8 cellular contexts compared by ENCODE assay signal in genomic region chr16:3282747-3283524, GRCh38. TPM values are rescaled to one million over a fixed set of nuclear protein-coding genes. Genes with fewer than 3 reads are reported as not detected.
DNase-seq lines count a peak whose midpoint lies in the region; ATAC-seq and TF ChIP-seq lines count a peak whose summit lies in the region.

Gene ZNF263, plus strand, starts transcription at chr16:3283491. Its CDS starts 328 bp downstream, at chr16:3283819.

- no peaks in the 10 kb centered on the region for H4K20me1 ChIP-seq in OCI-LY1 (ENCODE audit: insufficient read depth, low read length)

- H3K9me3 ChIP-seq in HUES64 (ENCODE audit: insufficient read depth, low read depth, low read length) = peaks cover 22% of the 10 kb centered on the region
- H3K9me3 ChIP-seq in OCI-LY1 (ENCODE audit: low read length) = peaks cover 10% of the 10 kb centered on the region; the same call in 1 of the 2 replicates

- H3K4me2 ChIP-seq in OCI-LY1 (ENCODE audit: low read length) = peak within 1 kb of the TSS; percentile 73

- H3K27ac ChIP-seq in HUES64 (ENCODE audit: low read depth, low read length) (peak within 1 kb of the TSS; percentile 99), OCI-LY1 (ENCODE audit: low read depth, low read length, poor library complexity, severe bottlenecking) (peak within 1 kb of the TSS; percentile 89)

- peak within 1 kb of the TSS; percentile 97 for H3K27ac Mint-ChIP-seq in endothelial cell (ENCODE audit: unreplicated experiment)
- peak within 1 kb of the TSS; percentile 100 for H3K27ac Mint-ChIP-seq in mesothelial cell of epicardium

- no peaks in the 10 kb centered on the region for H3F3A ChIP-seq in OCI-LY1 (ENCODE audit: insufficient read depth, low read length)

- H3K4me1 ChIP-seq in HUES64 (ENCODE audit: insufficient read depth, low read length) = peaks cover 13% of the 10 kb centered on the region; the same call in 1 of the 2 replicates
- peaks cover 21% of the 10 kb centered on the region for H3K4me1 ChIP-seq in OCI-LY1 (ENCODE audit: insufficient read depth, low read length, severe bottlenecking)

- H3K4me1 Mint-ChIP-seq in endothelial cell (ENCODE audit: unreplicated experiment) = peaks cover 15% of the 10 kb centered on the region
- H3K4me1 Mint-ChIP-seq in mesothelial cell of epicardium = peaks cover 22% of the 10 kb centered on the region

- H3K27me3 ChIP-seq in HUES64 (ENCODE audit: insufficient read depth, low read length) (peaks cover 1% of the 10 kb centered on the region; the same call in 1 of the 2 replicates), OCI-LY1 (ENCODE audit: insufficient read depth, low read length) (no peaks in the 10 kb centered on the region)

- H3K36me3 Mint-ChIP-seq in endothelial cell (ENCODE audit: low read depth, unreplicated experiment) = peaks cover 30% of the 10 kb centered on the region
- peaks cover 36% of the 10 kb centered on the region for H3K36me3 Mint-ChIP-seq in mesothelial cell of epicardium

- H3K9ac ChIP-seq in HUES64 (ENCODE audit: low read depth, low read length) = peak within 1 kb of the TSS; percentile 91
- H3K9ac ChIP-seq in OCI-LY1 (ENCODE audit: low read length) = peak within 1 kb of the TSS; percentile 81

- peaks cover 9% of the 10 kb centered on the region for H3K9me3 Mint-ChIP-seq in endothelial cell (ENCODE audit: unreplicated experiment)
- peaks cover 12% of the 10 kb centered on the region for H3K9me3 Mint-ChIP-seq in mesothelial cell of epicardium

- H2AFZ ChIP-seq in OCI-LY1 (ENCODE audit: low read length) = no peak within 1 kb of the TSS; the same call in 1 of the 2 replicates

- H3K36me3 ChIP-seq in HUES64 (ENCODE audit: insufficient read depth, low read length) (peaks cover 24% of the 10 kb centered on the region), OCI-LY1 (ENCODE audit: insufficient read depth, low read length) (peaks cover 38% of the 10 kb centered on the region)

- H3K27me3 Mint-ChIP-seq in endothelial cell (ENCODE audit: unreplicated experiment) (peaks cover 22% of the 10 kb centered on the region), mesothelial cell of epicardium (ENCODE audit: low read depth) (peaks cover 4% of the 10 kb centered on the region)

- WGBS in HUES64 = under 1% methylated on average over 70 of the region's 70 CpGs

- peak within 1 kb of the TSS; percentile 86 for H3K4me3 ChIP-seq in HUES64 (ENCODE audit: low read length)
- H3K4me3 ChIP-seq in OCI-LY1 (ENCODE audit: low read depth, low read length, poor library complexity, severe bottlenecking) = peak within 1 kb of the TSS; percentile 91

- no peaks in the 10 kb centered on the region for H3K9me2 ChIP-seq in OCI-LY1 (ENCODE audit: low read depth, low read length)

- TF ChIP-seq CTCF in OCI-LY1 (IDR thresholded peaks at IDR 0.05; ENCODE audit: low read length) (no peak), endothelial cell (IDR thresholded peaks at IDR 0.05; ENCODE audit: unreplicated experiment) (no peak), mesothelial cell of epicardium (IDR thresholded peaks at IDR 0.05; ENCODE audit: unreplicated experiment) (no peak)

- peaks cover 29% of the 10 kb centered on the region for H3K79me2 ChIP-seq in OCI-LY1 (ENCODE audit: insufficient read depth, low read length)

- in situ Hi-C loops in Caki2 (cut with HindIII; ENCODE audit: low pct_unique_long_range_greater_than_20kb, low sequenced_read_pairs) = no loop called here

- H3K4me3 Mint-ChIP-seq in endothelial cell (ENCODE audit: unreplicated experiment) (peak within 1 kb of the TSS; percentile 96), mesothelial cell of epicardium (peak within 1 kb of the TSS; percentile 98)

- peak; percentile 84 for ATAC-seq in GM21447 (IDR thresholded peaks at IDR 0.05; ENCODE audit: unreplicated experiment)

- DNase-seq in Caki2 (ENCODE audit: low read depth) = peak; percentile 99
- DNase-seq in activated CD8-positive, alpha-beta memory T cell treated with anti-CD3 and anti-CD28 coated beads, Interleukin-2, amount 50 U/mL, for 4 hours = peak; percentile 91
- DNase-seq in endothelial cell (ENCODE audit: low spot score) = peak; percentile 90
- DNase-seq in mesothelial cell of epicardium (ENCODE audit: low spot score in 2 of 2, unreplicated experiment in 2 of 2) = peak; percentile 86 to 93
- peak; percentile 89 to 91 for DNase-seq in stimulated activated CD8-positive, alpha-beta memory T cell treated with anti-CD3 and anti-CD28 coated beads, Interleukin-15, amount 100 ng/mL, for 48 hours (ENCODE audit: low read depth in 2 of 2)

RNA-seq across cellular contexts. Expression of gene ZNF263, which starts in this region (rescaled TPM):
- 58.5 and 90.0 TPM in 2 replicates for total RNA-seq in Caki2 (2014; rRNA removed; shearing (Covaris generic); ENCODE audit: low replicate concordance)
- 21.3 TPM for polyA plus RNA-seq in HUES64 (2013, experiment 1 of 2)
- 23.7 TPM for polyA plus RNA-seq in HUES64 (2013, experiment 2 of 2)
- total RNA-seq in endothelial cell (ENCODE audit: unreplicated experiment) (43.7 TPM), mesothelial cell of epicardium (43.5 to 45.5 TPM (median 44.9 TPM) in 3 replicates)

Comparison
In these comparisons a context has a peak if more than half of its experiments do, and no peak if none do; other contexts are left out.
1. Peak in every context shown above with its lines: DNase-seq, ATAC-seq, H3K4me3 ChIP-seq and H3K27ac ChIP-seq.